9 cellular contexts compared by ENCODE assay signal in the genomic region with DNA sequence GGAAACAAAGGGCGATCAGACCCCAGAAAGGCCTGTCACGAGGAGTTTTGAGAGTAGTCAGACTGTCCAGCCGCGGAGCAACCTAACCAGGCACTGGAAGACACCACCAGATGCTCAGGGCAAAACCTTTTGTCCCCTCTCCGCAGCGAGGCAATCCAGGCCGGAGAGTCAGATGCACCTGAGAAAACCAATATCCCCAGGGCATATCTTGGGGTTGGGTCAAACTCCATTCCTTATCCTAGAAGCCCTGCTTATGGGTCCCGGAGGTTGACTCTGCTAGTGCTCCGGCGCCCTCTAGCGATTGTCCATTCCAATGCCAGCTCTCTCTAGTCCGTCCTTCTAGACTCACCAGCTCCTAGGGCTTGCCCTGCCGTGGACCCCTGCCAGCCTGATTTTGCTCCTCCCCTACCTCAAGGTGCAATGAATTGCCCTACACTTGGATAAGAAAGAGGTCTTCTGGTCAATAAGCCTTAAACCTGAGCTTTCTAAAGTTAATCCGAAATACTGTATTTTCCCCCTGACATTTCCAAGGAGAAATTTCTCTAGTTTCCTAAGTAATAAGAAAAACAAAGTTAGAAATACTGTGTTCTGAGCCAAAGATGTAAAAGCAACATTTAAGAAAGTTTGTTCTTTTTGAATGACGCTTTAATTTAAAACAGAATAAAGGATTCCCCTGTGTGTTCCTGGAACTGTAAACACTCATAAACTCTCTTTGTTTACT. TPM values are rescaled to one million over a fixed set of nuclear protein-coding genes. Genes with fewer than 3 reads are reported as not detected.
DNase-seq lines count a peak whose midpoint lies in the region; ATAC-seq, FAIRE-seq and TF ChIP-seq lines count a peak whose summit lies in the region.
"Had no signal": no experiment of that assay in that cellular context is flagged by ENCODE, and none has a peak within 500 bp of the region (broad histone marks: within the 10 kb centered on the region; RNA-seq: fewer than 3 reads in every experiment).

No MANE protein-coding gene starts in this region.

- DNase-seq in D721Med (ENCODE audit: insufficient read length, low spot score): peak; percentile 25
- DNase-seq in KG1 (lab: John Stamatoyannopoulos, UW): peak; percentile 34
- DNase-seq in activated T-cell treated with anti-CD3 and anti-CD28 coated beads, Interleukin-2, amount 50 U/mL, for 24 hours: peak; percentile 63
- DNase-seq in fibroblast of pulmonary artery (ENCODE audit: low read depth): peak; percentile 82
- peak; percentile 87 to 93 for DNase-seq in thyroid gland

- peaks cover 3% of the 10 kb centered on the region for H3K4me1 Mint-ChIP-seq in activated T-cell treated with anti-CD3 and anti-CD28 coated beads, Interleukin-2, amount 50 U/mL, for 24 hours (ENCODE audit: low read depth)

- H3K79me2 ChIP-seq in OCI-LY3 (ENCODE audit: low read length): no peaks in the 10 kb centered on the region
- H3K79me2 ChIP-seq in neural cell (replicated peaks; ENCODE audit: insufficient read depth, low read length): no peaks in the 10 kb centered on the region

- peaks cover 24% of the 10 kb centered on the region for H3K4me1 ChIP-seq in OCI-LY3 (ENCODE audit: low read length)
- H3K4me1 ChIP-seq in thyroid gland: no peaks in the 10 kb centered on the region

- intact Hi-C loops in thyroid gland (cut with DNase I): loop anchor here (5.0 kb wide), 1 partner anchor 237 kb away; no protein-coding TSS in a partner anchor

- H3F3A ChIP-seq in neural cell (ENCODE audit: insufficient read depth, low read length, poor library complexity, severe bottlenecking): no peaks in the 10 kb centered on the region

- H3K4me2 ChIP-seq in OCI-LY3 (ENCODE audit: low read length) (peak overlapping the region; percentile 70), neural cell (ENCODE audit: low read length) (no peak overlapping the region)

- H3K36me3 ChIP-seq in OCI-LY3 (replicated peaks; ENCODE audit: low read depth, low read length): no peaks in the 10 kb centered on the region
- H3K36me3 ChIP-seq in neural cell (ENCODE audit: insufficient read depth, low read length): no peaks in the 10 kb centered on the region
- no peaks in the 10 kb centered on the region for H3K36me3 ChIP-seq in thyroid gland

- peaks cover 58% of the 10 kb centered on the region for H3K27me3 Mint-ChIP-seq in activated T-cell treated with anti-CD3 and anti-CD28 coated beads, Interleukin-2, amount 50 U/mL, for 24 hours

- TF ChIP-seq POLR2A in thyroid gland (IDR thresholded peaks at IDR 0.05): no peak

- H3K27me3 ChIP-seq in OCI-LY3 (ENCODE audit: low read depth, low read length) (peaks cover 16% of the 10 kb centered on the region; the same call in 1 of the 2 replicates), neural cell (ENCODE audit: insufficient read depth, low read depth, low read length) (peaks cover 29% of the 10 kb centered on the region), thyroid gland (no peaks in the 10 kb centered on the region)

- no peaks in the 10 kb centered on the region for H3K36me3 Mint-ChIP-seq in activated T-cell treated with anti-CD3 and anti-CD28 coated beads, Interleukin-2, amount 50 U/mL, for 24 hours (ENCODE audit: low read depth)

- no peak overlapping the region for H3K4me3 Mint-ChIP-seq in activated T-cell treated with anti-CD3 and anti-CD28 coated beads, Interleukin-2, amount 50 U/mL, for 24 hours

- FAIRE-seq in D721Med (lab: Jason Lieb, UNC): no peak
- FAIRE-seq: TTC549 had no signal

- H3K27ac ChIP-seq in OCI-LY3 (ENCODE audit: low read length) (no peak overlapping the region), neural cell (ENCODE audit: low read length) (no peak overlapping the region), thyroid gland (no peak overlapping the region)

- TF ChIP-seq EP300 in neural cell (conservative IDR thresholded peaks at IDR 0.05; ENCODE audit: poor library complexity, severe bottlenecking): no peak

- no peak overlapping the region for H3K27ac Mint-ChIP-seq in activated T-cell treated with anti-CD3 and anti-CD28 coated beads, Interleukin-2, amount 50 U/mL, for 24 hours

- TF ChIP-seq CTCF in D721Med (IDR thresholded peaks at IDR 0.05; ENCODE audit: insufficient read depth, missing control alignments): peak; percentile 91
- TF ChIP-seq CTCF in OCI-LY3 (IDR thresholded peaks at IDR 0.05; ENCODE audit: low read depth, low read length): peak; percentile 87
- peak; percentile 94 for TF ChIP-seq CTCF in fibroblast of pulmonary artery (IDR thresholded peaks at IDR 0.05; ENCODE audit: low read length, missing control alignments)
- TF ChIP-seq CTCF in neural cell (IDR thresholded peaks at IDR 0.05; ENCODE audit: poor library complexity, severe bottlenecking): peak; percentile 93
- peak; percentile 54 to 90 (median 81) for TF ChIP-seq CTCF in thyroid gland (IDR thresholded peaks at IDR 0.05)

- no peaks in the 10 kb centered on the region for H3K9me2 ChIP-seq in neural cell (ENCODE audit: insufficient read depth, low read length)

- 23 to 25% methylated on average over 15 of the region's 15 CpGs for WGBS in thyroid gland, 2 donors

- ATAC-seq in GM21526 (IDR thresholded peaks at IDR 0.05; ENCODE audit: low FRiP score, unreplicated experiment): peak; percentile 69

- no peaks in the 10 kb centered on the region for H4K20me1 ChIP-seq in OCI-LY3 (ENCODE audit: insufficient read depth, low read length)
- no peaks in the 10 kb centered on the region for H4K20me1 ChIP-seq in neural cell (ENCODE audit: insufficient read depth)

- H3K9ac ChIP-seq in OCI-LY3 (ENCODE audit: low read length) (no peak overlapping the region), neural cell (ENCODE audit: low read length) (no peak overlapping the region)

- H3K4me3 ChIP-seq in OCI-LY3 (ENCODE audit: low read length) (peak overlapping the region; percentile 39; the same call in 1 of the 2 replicates), fibroblast of pulmonary artery (replicated peaks; ENCODE audit: low read depth, low read length) (no peak overlapping the region), neural cell (ENCODE audit: low read length) (no peak overlapping the region), thyroid gland (replicated peaks in 1 of 3) (no peak overlapping the region)

- H3K9me3 ChIP-seq in OCI-LY3 (ENCODE audit: insufficient read depth, low read length): no peaks in the 10 kb centered on the region
- no peaks in the 10 kb centered on the region for H3K9me3 ChIP-seq in neural cell (ENCODE audit: low read length)
- no peaks in the 10 kb centered on the region for H3K9me3 ChIP-seq in thyroid gland

- no peak overlapping the region for H2AFZ ChIP-seq in OCI-LY3 (ENCODE audit: low read depth, low read length)
- no peak overlapping the region for H2AFZ ChIP-seq in neural cell (ENCODE audit: low read depth, low read length)

- peak; percentile 96 for TF ChIP-seq RAD21 in neural cell (conservative IDR thresholded peaks at IDR 0.05)

- no peaks in the 10 kb centered on the region for H3K9me3 Mint-ChIP-seq in activated T-cell treated with anti-CD3 and anti-CD28 coated beads, Interleukin-2, amount 50 U/mL, for 24 hours

TF ChIP-seq in neural cell, 6 proteins besides CTCF, POLR2A, EP300 and RAD21:
- TF ChIP-seq SMC3 (conservative IDR thresholded peaks at IDR 0.05; ENCODE audit: poor library complexity): peak; percentile 93
- TF ChIP-seq, protein P1, sequence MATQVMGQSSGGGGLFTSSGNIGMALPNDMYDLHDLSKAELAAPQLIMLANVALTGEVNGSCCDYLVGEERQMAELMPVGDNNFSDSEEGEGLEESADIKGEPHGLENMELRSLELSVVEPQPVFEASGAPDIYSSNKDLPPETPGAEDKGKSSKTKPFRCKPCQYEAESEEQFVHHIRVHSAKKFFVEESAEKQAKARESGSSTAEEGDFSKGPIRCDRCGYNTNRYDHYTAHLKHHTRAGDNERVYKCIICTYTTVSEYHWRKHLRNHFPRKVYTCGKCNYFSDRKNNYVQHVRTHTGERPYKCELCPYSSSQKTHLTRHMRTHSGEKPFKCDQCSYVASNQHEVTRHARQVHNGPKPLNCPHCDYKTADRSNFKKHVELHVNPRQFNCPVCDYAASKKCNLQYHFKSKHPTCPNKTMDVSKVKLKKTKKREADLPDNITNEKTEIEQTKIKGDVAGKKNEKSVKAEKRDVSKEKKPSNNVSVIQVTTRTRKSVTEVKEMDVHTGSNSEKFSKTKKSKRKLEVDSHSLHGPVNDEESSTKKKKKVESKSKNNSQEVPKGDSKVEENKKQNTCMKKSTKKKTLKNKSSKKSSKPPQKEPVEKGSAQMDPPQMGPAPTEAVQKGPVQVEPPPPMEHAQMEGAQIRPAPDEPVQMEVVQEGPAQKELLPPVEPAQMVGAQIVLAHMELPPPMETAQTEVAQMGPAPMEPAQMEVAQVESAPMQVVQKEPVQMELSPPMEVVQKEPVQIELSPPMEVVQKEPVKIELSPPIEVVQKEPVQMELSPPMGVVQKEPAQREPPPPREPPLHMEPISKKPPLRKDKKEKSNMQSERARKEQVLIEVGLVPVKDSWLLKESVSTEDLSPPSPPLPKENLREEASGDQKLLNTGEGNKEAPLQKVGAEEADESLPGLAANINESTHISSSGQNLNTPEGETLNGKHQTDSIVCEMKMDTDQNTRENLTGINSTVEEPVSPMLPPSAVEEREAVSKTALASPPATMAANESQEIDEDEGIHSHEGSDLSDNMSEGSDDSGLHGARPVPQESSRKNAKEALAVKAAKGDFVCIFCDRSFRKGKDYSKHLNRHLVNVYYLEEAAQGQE (IDR thresholded peaks at IDR 0.05; ENCODE audit: borderline replicate concordance): no peak
TF ChIP-seq in neural cell: peak in this region for 1.

RNA-seq across cellular contexts. Expression of a gene that starts 5.5 kb away (rescaled TPM):
- 0.12 and 0.59 TPM in 2 replicates for polyA plus RNA-seq in neural cell
- polyA minus RNA-seq in neural cell: 0.97 and 1.0 TPM in 2 replicates
- not detected for total RNA-seq in thyroid gland

Comparison
In these comparisons a context has a peak if more than half of its experiments do, and no peak if none do; other contexts are left out.
1. DNase-seq: peak in every context shown above with its lines; median percentile 90 in thyroid gland; 82 in fibroblast of pulmonary artery; 63 in activated T-cell treated with anti-CD3 and anti-CD28 coated beads, Interleukin-2, amount 50 U/mL, for 24 hours; 34 in KG1; 25 in D721Med.